Comparison of ENCODE assay signal across 20 cellular contexts in genomic region chr1:31055953-31056352, GRCh38. TPM values are rescaled to one million over a fixed set of nuclear protein-coding genes. Genes with fewer than 3 reads are reported as not detected.
DNase-seq lines count a peak whose midpoint lies in the region; ATAC-seq and TF ChIP-seq lines count a peak whose summit lies in the region.
"Had no signal": no experiment of that assay in that cellular context is flagged by ENCODE, and none has a peak within 500 bp of the region (broad histone marks: within the 10 kb centered on the region; RNA-seq: fewer than 3 reads in every experiment).

No MANE protein-coding gene starts in this region.

- peaks cover 56% of the 10 kb centered on the region for H3K36me3 Mint-ChIP-seq in activated CD8-positive, alpha-beta T cell treated with anti-CD3 and anti-CD28 coated beads for 36 hours (ENCODE audit: low read depth)
- H3K36me3 Mint-ChIP-seq in activated CD8-positive, alpha-beta T cell treated with anti-CD3 and anti-CD28 coated beads, Interleukin-2, amount 10 ng/mL, durations not matched to agents 7 days and 5 days (ENCODE audit: low read depth), result peaks cover 48% of the 10 kb centered on the region
- peaks cover 12% of the 10 kb centered on the region for H3K36me3 Mint-ChIP-seq in chondrocyte (ENCODE audit: low read depth)

- intact Hi-C loops in activated CD8-positive, alpha-beta T cell treated with anti-CD3 and anti-CD28 coated beads for 36 hours (cut with micrococcal nuclease), result no loop called here
- intact Hi-C loops in gastrocnemius medialis (cut with DNase I; ENCODE audit: low total_unique reads), result no loop called here

- H3K36me3 ChIP-seq in HEK293 (ENCODE audit: control insufficient read depth in 2 of 2, insufficient read depth in 1 of 2, low read length in 2 of 2), result peaks cover 62 to 81% of the 10 kb centered on the region in 2 experiments
- peaks cover 0 to 13% of the 10 kb centered on the region in 2 donors for H3K36me3 ChIP-seq in gastrocnemius medialis

- TF ChIP-seq POLR2A in gastrocnemius medialis (IDR thresholded peaks at IDR 0.05), result no peak

- no peaks in the 10 kb centered on the region for H3K27me3 ChIP-seq in gastrocnemius medialis
- H3K27me3 ChIP-seq: BLaER1, body of pancreas, sigmoid colon had no signal

- H3K9me3 Mint-ChIP-seq in activated CD8-positive, alpha-beta T cell treated with anti-CD3 and anti-CD28 coated beads for 36 hours, result no peaks in the 10 kb centered on the region
- no peaks in the 10 kb centered on the region for H3K9me3 Mint-ChIP-seq in activated CD8-positive, alpha-beta T cell treated with anti-CD3 and anti-CD28 coated beads, Interleukin-2, amount 10 ng/mL, durations not matched to agents 7 days and 5 days (ENCODE audit: insufficient read depth)
- H3K9me3 Mint-ChIP-seq in chondrocyte (ENCODE audit: low read depth), result no peaks in the 10 kb centered on the region

- H3K27ac ChIP-seq in HEK293 (ENCODE audit: extremely low read depth, low read depth, low read length) (no peak overlapping the region), gastrocnemius medialis (peak overlapping the region; percentile 42 to 55 (median 44))
- H3K27ac ChIP-seq: BLaER1, sigmoid colon had no signal

- peaks cover 55% of the 10 kb centered on the region for H3K4me1 Mint-ChIP-seq in activated CD8-positive, alpha-beta T cell treated with anti-CD3 and anti-CD28 coated beads for 36 hours (ENCODE audit: low read depth)
- H3K4me1 Mint-ChIP-seq in activated CD8-positive, alpha-beta T cell treated with anti-CD3 and anti-CD28 coated beads, Interleukin-2, amount 10 ng/mL, durations not matched to agents 7 days and 5 days (ENCODE audit: low read depth), result peaks cover 43% of the 10 kb centered on the region
- H3K4me1 Mint-ChIP-seq in chondrocyte (ENCODE audit: low read depth), result peaks cover 37% of the 10 kb centered on the region

- DNase-seq in activated CD8-positive, alpha-beta T cell treated with anti-CD3 and anti-CD28 coated beads for 36 hours, result no peak
- DNase-seq in activated CD8-positive, alpha-beta T cell treated with anti-CD3 and anti-CD28 coated beads, Interleukin-2, amount 10 ng/mL, durations not matched to agents 7 days and 5 days, result no peak
- DNase-seq in chondrocyte (ENCODE audit: low spot score) (no peak), gastrocnemius medialis (no peak), anterior cingulate cortex (lab: John Stamatoyannopoulos, UW) (no peak), NCI-H146 (lab: John Stamatoyannopoulos, UW) (no peak)
- no peak for DNase-seq in stimulated activated CD4-positive, alpha-beta T cell treated with anti-CD3 and anti-CD28 coated beads, Interleukin-2, amount 100 ng/mL, for 24 hours
- DNase-seq: cortex of kidney, DMS 273 treated with DMSO at 0.1 percent for 48 hours, GDM1, hippocampal formation, Kasumi-1, mammary epithelial cell, NCI-H1105 treated with DMSO at 0.1 percent for 48 hours, NCI-H2171 treated with DMSO at 0.1 percent for 48 hours, NCI-H526 treated with DMSO at 0.1 percent for 48 hours, sigmoid colon had no signal

- H3K9me3 ChIP-seq in HEK293 (ENCODE audit: control insufficient read depth, insufficient read depth, low read depth, low read length) (no peaks in the 10 kb centered on the region), gastrocnemius medialis (no peaks in the 10 kb centered on the region)
- H3K9me3 ChIP-seq: BLaER1, body of pancreas, sigmoid colon had no signal

- TF ChIP-seq CTCF in activated CD8-positive, alpha-beta T cell treated with anti-CD3 and anti-CD28 coated beads for 36 hours (IDR thresholded peaks at IDR 0.05), result no peak
- TF ChIP-seq CTCF in HEK293 (tag by site-specific recombination; IDR thresholded peaks at IDR 0.05) (no peak), chondrocyte (IDR thresholded peaks at IDR 0.05) (no peak), gastrocnemius medialis (IDR thresholded peaks at IDR 0.05 in 4 of 5, conservative IDR thresholded peaks at IDR 0.05 in 1 of 5) (no peak)

- no peak for ATAC-seq in activated CD8-positive, alpha-beta T cell treated with anti-CD3 and anti-CD28 coated beads for 36 hours
- no peak for ATAC-seq in activated CD8-positive, alpha-beta T cell treated with anti-CD3 and anti-CD28 coated beads, Interleukin-2, amount 10 ng/mL, durations not matched to agents 7 days and 5 days
- ATAC-seq in gastrocnemius medialis, result no peak

- H3K4me3 Mint-ChIP-seq in activated CD8-positive, alpha-beta T cell treated with anti-CD3 and anti-CD28 coated beads for 36 hours, result no peak overlapping the region
- H3K4me3 Mint-ChIP-seq in activated CD8-positive, alpha-beta T cell treated with anti-CD3 and anti-CD28 coated beads, Interleukin-2, amount 10 ng/mL, durations not matched to agents 7 days and 5 days, result no peak overlapping the region
- H3K4me3 Mint-ChIP-seq in chondrocyte (ENCODE audit: unreplicated experiment), result no peak overlapping the region

- H3K4me3 ChIP-seq in HEK293 (ENCODE audit: low read depth, low read length), result no peak overlapping the region
- no peak overlapping the region for H3K4me3 ChIP-seq in gastrocnemius medialis
- H3K4me3 ChIP-seq: BLaER1, body of pancreas, sigmoid colon had no signal

- CTCF ChIA-PET in activated CD8-positive, alpha-beta T cell treated with anti-CD3 and anti-CD28 coated beads for 36 hours (lab: Charles Lee), result interaction anchor here (1.7 kb wide), 1 partner anchor 35 kb away, joined by 4 read pairs; no protein-coding TSS in a partner anchor
- CTCF ChIA-PET in activated CD8-positive, alpha-beta T cell treated with anti-CD3 and anti-CD28 coated beads, Interleukin-2, amount 10 ng/mL, durations not matched to agents 7 days and 5 days (lab: Charles Lee), result interaction anchor here (1.0 to 1.3 kb wide), 2 partner anchors 10 to 15 kb away, joined by 3 read pairs; no protein-coding TSS in a partner anchor
- CTCF ChIA-PET in HEK293 (lab: Yijun Ruan, JAX), result no interaction called here

- H3K4me1 ChIP-seq in HEK293 (ENCODE audit: control insufficient read depth, insufficient read depth, low read length) (no peaks in the 10 kb centered on the region), gastrocnemius medialis (peaks cover 45 to 51% of the 10 kb centered on the region in 2 donors)

- H3K27ac Mint-ChIP-seq in activated CD8-positive, alpha-beta T cell treated with anti-CD3 and anti-CD28 coated beads for 36 hours, result peak overlapping the region; percentile 72
- H3K27ac Mint-ChIP-seq in activated CD8-positive, alpha-beta T cell treated with anti-CD3 and anti-CD28 coated beads, Interleukin-2, amount 10 ng/mL, durations not matched to agents 7 days and 5 days, result no peak overlapping the region
- H3K27ac Mint-ChIP-seq in chondrocyte (ENCODE audit: unreplicated experiment), result peak overlapping the region; percentile 60

- no peaks in the 10 kb centered on the region for H3K27me3 Mint-ChIP-seq in activated CD8-positive, alpha-beta T cell treated with anti-CD3 and anti-CD28 coated beads for 36 hours
- H3K27me3 Mint-ChIP-seq in activated CD8-positive, alpha-beta T cell treated with anti-CD3 and anti-CD28 coated beads, Interleukin-2, amount 10 ng/mL, durations not matched to agents 7 days and 5 days (ENCODE audit: low read depth), result no peaks in the 10 kb centered on the region
- no peaks in the 10 kb centered on the region for H3K27me3 Mint-ChIP-seq in chondrocyte (ENCODE audit: low read depth)

- in situ Hi-C loops in gastrocnemius medialis (cut with MboI; ENCODE audit: low sequenced_read_pairs in 4 of 4), result no loop called here

- POLR2A ChIA-PET in activated CD8-positive, alpha-beta T cell treated with anti-CD3 and anti-CD28 coated beads for 36 hours (lab: Charles Lee), result interaction anchor here (1.1 to 2.6 kb wide), 2 partner anchors 8 to 16 kb away, joined by 3 to 17 read pairs; no protein-coding TSS in a partner anchor
- POLR2A ChIA-PET in activated CD8-positive, alpha-beta T cell treated with anti-CD3 and anti-CD28 coated beads, Interleukin-2, amount 10 ng/mL, durations not matched to agents 7 days and 5 days (lab: Charles Lee), result interaction anchor here (0.6 to 2.6 kb wide), 2 partner anchors 9 to 126 kb away, joined by 3 to 15 read pairs; partner anchors contain the start of gene PUM1
- POLR2A ChIA-PET in HEK293 (lab: Yijun Ruan, JAX), result no interaction called here

TF ChIP-seq in HEK293, 187 proteins besides CTCF, POLR2A, EP300 and RAD21 (continues in another document):
- TF ChIP-seq ZNF140 (tag by site-specific recombination; IDR thresholded peaks at IDR 0.05) (no peak), ZNF571 (tag by site-specific recombination; IDR thresholded peaks at IDR 0.05) (no peak), ELK4 (IDR thresholded peaks at IDR 0.05; ENCODE audit: borderline replicate concordance, low read depth, low read length) (no peak), ZNF248 (tag by site-specific recombination; IDR thresholded peaks at IDR 0.05) (no peak), ZNF416 (tag by site-specific recombination; IDR thresholded peaks at IDR 0.05) (no peak), SCRT1 (tag by site-specific recombination; IDR thresholded peaks at IDR 0.05; ENCODE audit: borderline replicate concordance) (peak; percentile 77), ZNF621 (tag by site-specific recombination; IDR thresholded peaks at IDR 0.05) (no peak), ZNF132 (tag by site-specific recombination; IDR thresholded peaks at IDR 0.05; ENCODE audit: borderline replicate concordance) (no peak), SCRT2 (tag by site-specific recombination; IDR thresholded peaks at IDR 0.05) (peak; percentile 94), ZNF488 (tag by site-specific recombination; IDR thresholded peaks at IDR 0.05) (no peak), GLIS2 (tag by site-specific recombination; IDR thresholded peaks at IDR 0.05) (no peak)

RNA-seq across cellular contexts. Expression of gene PUM1, which starts 9.6 kb away (rescaled TPM):
- total RNA-seq in activated CD8-positive, alpha-beta T cell treated with anti-CD3 and anti-CD28 coated beads for 36 hours, result 10 to 100 TPM; 98.0 to 99.0 TPM
- total RNA-seq in activated CD8-positive, alpha-beta T cell treated with anti-CD3 and anti-CD28 coated beads, Interleukin-2, amount 10 ng/mL, durations not matched to agents 7 days and 5 days, result 10 to 100 TPM; 91.0 to 94.9 TPM
- total RNA-seq in chondrocyte (105 to 110 TPM (median 108 TPM) in 3 replicates), gastrocnemius medialis (100 to 1,000 TPM in 1 of 4 donors, 10 to 100 TPM in 3; 56.7 to 111 (median 76.4) TPM)
